In the genomic region with DNA sequence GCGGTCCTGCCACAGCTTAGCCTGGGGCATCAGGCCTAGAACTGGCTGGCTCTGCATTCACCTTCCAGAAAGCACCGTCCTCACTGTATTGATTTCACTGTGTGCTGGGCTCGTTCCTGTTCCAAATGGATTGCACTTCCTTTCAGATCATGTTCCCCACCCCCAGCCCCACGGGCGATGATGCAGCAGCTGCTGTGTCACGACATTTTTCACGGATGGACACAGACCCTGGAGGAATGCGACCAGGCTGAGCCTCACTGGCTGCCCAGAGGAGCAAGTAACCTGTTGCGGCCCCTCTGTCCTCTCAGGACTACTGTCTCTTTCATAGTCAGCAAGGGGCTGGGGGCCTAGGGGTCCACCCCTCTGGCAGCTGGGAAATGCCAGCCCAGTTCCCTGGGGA, we compare ENCODE assay signal across 20 cellular contexts. TPM values are rescaled to one million over a fixed set of nuclear protein-coding genes. Genes with fewer than 3 reads are reported as not detected.
"Had no signal": no experiment of that assay in that cellular context is flagged by ENCODE, and none has a peak within 500 bp of the region (broad histone marks: within the 10 kb centered on the region; RNA-seq: fewer than 3 reads in every experiment).

No MANE protein-coding gene starts in this region.

- ATAC-seq: gastroesophageal sphincter; naive thymus-derived CD8-positive, alpha-beta T cell; stimulated activated naive B cell treated with anti-CD40 and anti-IgM and Interleukin-4, amounts not matched to agents 10 μg/mL and 1 μg/mL and 100 μg/mL, for 72 hours; stimulated activated naive CD8-positive, alpha-beta T cell treated with anti-CD3 and anti-CD28 coated beads, Interleukin-15, amount 100 ng/mL, for 72 hours had no signal

- DNase-seq: cerebellar nuclear complex; colonic mucosa; dermis blood vessel endothelial cell; esophagus squamous epithelium; foreskin fibroblast; immature natural killer cell; kidney; naive thymus-derived CD8-positive, alpha-beta T cell; ovary; stimulated activated CD4-positive, alpha-beta T cell treated with anti-CD3 and anti-CD28 coated beads, Interleukin-2, amount 100 ng/mL, for 24 hours; stimulated activated CD4-positive, alpha-beta T cell treated with anti-CD3 and anti-CD28 coated beads, Interleukin-4, amount 100 ng/mL, for 4 hours; stimulated activated naive B cell treated with anti-CD40 and anti-IgM and Interleukin-4, amounts not matched to agents 10 μg/mL and 1 μg/mL and 100 μg/mL, for 72 hours; stimulated activated naive CD8-positive, alpha-beta T cell treated with anti-CD3 and anti-CD28 coated beads, Interleukin-15, amount 100 ng/mL, for 72 hours; transverse colon had no signal

RNA-seq across cellular contexts. Expression of a gene that starts 50.3 kb away (rescaled TPM):
- total RNA-seq: dermis blood vessel endothelial cell; lung microvascular endothelial cell; mesenteric fat pad; naive thymus-derived CD8-positive, alpha-beta T cell; neural crest cell; skeletal muscle tissue; subcutaneous adipose tissue had no signal
